ENCODE assay signal across 1 cellular context in the genomic region with DNA sequence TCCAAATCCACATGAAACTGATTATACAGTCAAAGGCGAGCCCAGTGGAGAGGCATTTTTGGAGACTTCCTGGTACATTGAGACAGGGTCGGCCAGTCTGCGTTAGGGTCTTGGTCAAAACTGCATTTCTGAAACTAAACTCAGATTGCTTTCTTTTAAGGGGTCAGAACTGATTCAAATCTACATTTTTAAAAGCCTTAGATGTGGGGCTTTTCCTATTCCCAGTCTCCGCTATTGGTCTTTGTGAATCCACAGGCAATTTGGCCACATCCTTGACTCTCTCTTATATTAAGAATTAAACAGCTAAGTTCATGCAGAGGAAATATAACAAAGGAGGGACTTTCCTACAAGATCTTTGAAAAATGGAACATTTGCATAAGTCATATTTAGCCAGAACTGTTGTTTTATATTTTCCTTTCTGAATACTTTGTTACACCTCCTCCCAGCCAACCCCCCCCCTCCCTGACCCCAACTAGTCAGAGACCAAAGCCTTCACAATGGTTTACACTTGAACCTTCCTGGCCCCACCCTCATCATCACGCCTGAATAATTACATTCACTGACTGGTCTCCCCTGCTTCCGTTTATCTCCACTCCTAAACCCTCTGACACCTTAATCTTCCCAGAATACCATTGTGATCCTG.
TF ChIP-seq lines count a peak whose summit lies in the region.

No MANE protein-coding gene starts in this region.

TF ChIP-seq in GM23338, 12 proteins besides CTCF, POLR2A, EP300 and RAD21 (continued from another document):
- TF ChIP-seq, protein P1, sequence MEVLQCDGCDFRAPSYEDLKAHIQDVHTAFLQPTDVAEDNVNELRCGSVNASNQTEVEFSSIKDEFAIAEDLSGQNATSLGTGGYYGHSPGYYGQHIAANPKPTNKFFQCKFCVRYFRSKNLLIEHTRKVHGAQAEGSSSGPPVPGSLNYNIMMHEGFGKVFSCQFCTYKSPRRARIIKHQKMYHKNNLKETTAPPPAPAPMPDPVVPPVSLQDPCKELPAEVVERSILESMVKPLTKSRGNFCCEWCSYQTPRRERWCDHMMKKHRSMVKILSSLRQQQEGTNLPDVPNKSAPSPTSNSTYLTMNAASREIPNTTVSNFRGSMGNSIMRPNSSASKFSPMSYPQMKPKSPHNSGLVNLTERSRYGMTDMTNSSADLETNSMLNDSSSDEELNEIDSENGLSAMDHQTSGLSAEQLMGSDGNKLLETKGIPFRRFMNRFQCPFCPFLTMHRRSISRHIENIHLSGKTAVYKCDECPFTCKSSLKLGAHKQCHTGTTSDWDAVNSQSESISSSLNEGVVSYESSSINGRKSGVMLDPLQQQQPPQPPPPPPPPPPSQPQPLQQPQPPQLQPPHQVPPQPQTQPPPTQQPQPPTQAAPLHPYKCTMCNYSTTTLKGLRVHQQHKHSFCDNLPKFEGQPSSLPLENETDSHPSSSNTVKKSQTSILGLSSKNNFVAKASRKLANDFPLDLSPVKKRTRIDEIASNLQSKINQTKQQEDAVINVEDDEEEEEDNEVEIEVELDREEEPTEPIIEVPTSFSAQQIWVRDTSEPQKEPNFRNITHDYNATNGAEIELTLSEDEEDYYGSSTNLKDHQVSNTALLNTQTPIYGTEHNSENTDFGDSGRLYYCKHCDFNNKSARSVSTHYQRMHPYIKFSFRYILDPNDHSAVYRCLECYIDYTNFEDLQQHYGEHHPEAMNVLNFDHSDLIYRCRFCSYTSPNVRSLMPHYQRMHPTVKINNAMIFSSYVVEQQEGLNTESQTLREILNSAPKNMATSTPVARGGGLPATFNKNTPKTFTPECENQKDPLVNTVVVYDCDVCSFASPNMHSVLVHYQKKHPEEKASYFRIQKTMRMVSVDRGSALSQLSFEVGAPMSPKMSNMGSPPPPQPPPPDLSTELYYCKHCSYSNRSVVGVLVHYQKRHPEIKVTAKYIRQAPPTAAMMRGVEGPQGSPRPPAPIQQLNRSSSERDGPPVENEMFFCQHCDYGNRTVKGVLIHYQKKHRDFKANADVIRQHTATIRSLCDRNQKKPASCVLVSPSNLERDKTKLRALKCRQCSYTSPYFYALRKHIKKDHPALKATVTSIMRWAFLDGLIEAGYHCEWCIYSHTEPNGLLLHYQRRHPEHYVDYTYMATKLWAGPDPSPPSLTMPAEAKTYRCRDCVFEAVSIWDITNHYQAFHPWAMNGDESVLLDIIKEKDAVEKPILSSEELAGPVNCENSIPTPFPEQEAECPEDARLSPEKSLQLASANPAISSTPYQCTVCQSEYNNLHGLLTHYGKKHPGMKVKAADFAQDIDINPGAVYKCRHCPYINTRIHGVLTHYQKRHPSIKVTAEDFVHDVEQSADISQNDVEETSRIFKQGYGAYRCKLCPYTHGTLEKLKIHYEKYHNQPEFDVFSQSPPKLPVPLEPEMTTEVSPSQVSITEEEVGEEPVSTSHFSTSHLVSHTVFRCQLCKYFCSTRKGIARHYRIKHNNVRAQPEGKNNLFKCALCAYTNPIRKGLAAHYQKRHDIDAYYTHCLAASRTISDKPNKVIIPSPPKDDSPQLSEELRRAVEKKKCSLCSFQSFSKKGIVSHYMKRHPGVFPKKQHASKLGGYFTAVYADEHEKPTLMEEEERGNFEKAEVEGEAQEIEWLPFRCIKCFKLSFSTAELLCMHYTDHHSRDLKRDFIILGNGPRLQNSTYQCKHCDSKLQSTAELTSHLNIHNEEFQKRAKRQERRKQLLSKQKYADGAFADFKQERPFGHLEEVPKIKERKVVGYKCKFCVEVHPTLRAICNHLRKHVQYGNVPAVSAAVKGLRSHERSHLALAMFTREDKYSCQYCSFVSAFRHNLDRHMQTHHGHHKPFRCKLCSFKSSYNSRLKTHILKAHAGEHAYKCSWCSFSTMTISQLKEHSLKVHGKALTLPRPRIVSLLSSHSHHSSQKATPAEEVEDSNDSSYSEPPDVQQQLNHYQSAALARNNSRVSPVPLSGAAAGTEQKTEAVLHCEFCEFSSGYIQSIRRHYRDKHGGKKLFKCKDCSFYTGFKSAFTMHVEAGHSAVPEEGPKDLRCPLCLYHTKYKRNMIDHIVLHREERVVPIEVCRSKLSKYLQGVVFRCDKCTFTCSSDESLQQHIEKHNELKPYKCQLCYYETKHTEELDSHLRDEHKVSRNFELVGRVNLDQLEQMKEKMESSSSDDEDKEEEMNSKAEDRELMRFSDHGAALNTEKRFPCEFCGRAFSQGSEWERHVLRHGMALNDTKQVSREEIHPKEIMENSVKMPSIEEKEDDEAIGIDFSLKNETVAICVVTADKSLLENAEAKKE (CRISPR knock-in tag; IDR thresholded peaks at IDR 0.05): no peak
- TF ChIP-seq STAT1 (IDR thresholded peaks at IDR 0.05; ENCODE audit: unreplicated experiment): no peak
- TF ChIP-seq POLR2AphosphoS5 (IDR thresholded peaks at IDR 0.05; ENCODE audit: low read depth): no peak
- no peak for TF ChIP-seq EZH2phosphoT487 (IDR thresholded peaks at IDR 0.05; ENCODE audit: unreplicated experiment)
- no peak for TF ChIP-seq NANOG (IDR thresholded peaks at IDR 0.05; ENCODE audit: borderline replicate concordance)
